ENCODE assay signal across 8 cellular contexts in the genomic region with DNA sequence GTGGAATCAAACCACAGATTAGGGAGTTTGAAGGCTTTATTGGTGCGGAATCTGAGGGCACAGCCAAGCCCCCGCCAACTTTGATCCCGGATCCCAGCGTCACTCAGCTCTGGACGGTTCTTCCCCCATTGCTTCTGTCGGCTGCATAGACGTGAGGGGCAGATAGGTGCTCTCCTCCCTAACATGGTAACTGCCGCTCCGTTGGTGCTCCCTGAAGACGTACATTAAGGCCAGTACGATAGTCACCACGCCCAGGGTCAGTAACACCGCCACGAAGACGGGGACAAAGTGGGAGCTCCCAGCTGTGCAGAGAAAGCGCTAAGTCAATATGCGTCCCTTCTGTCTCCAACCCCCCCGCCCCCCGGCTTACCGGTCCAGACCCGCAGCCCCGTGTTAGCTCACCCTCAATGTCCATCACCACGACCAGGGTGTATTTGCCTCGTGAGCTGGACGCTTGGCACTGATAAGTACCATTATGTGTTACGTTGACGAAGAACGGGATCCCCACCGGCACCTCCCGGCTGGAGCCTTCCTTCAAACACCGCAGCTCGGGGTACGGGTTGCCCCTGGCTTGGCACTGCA. TPM values are rescaled to one million over a fixed set of nuclear protein-coding genes. Genes with fewer than 3 reads are reported as not detected.
A peak's percentile ranks its signal among the peaks of the same experiment; 100 is the strongest.
DNase-seq lines count a peak whose midpoint lies in the region; ATAC-seq and TF ChIP-seq lines count a peak whose summit lies in the region.

No MANE protein-coding gene starts in this region.

- TSS peak; percentile 35 for BruUV-seq in mammary epithelial cell (replicated peaks; lab: Mats Ljungman, UMichigan)

- dilution Hi-C loops in mammary epithelial cell (cut with HindIII; ENCODE audit: low sequenced_read_pairs), result no loop called here

- peaks cover 24% of the 10 kb centered on the region for H3K36me3 ChIP-seq in HUES64 (ENCODE audit: insufficient read depth, low read length)
- peaks cover under 1% of the 10 kb centered on the region for H3K36me3 ChIP-seq in mammary epithelial cell (ENCODE audit: insufficient read depth, low read length)
- H3K36me3 ChIP-seq in mucosa of descending colon (ENCODE audit: low read depth), result peaks cover 4% of the 10 kb centered on the region

- H3K4me3 ChIP-seq in HUES64 (ENCODE audit: low read length) (peak overlapping the region; percentile 82), mammary epithelial cell (replicated peaks in 1 of 3; ENCODE audit: insufficient read depth in 1 of 3, low read depth in 2 of 3, low read length in 3 of 3) (peak overlapping the region; percentile 50 to 74 (median 67)), mucosa of descending colon (peak overlapping the region; percentile 22)

- H2AFZ ChIP-seq in mammary epithelial cell (ENCODE audit: low read depth, low read length), result peak overlapping the region; percentile 95

- H3K9ac ChIP-seq in HUES64 (ENCODE audit: low read depth, low read length), result peak overlapping the region; percentile 15; the same call in 1 of the 2 replicates
- peak overlapping the region; percentile 29 for H3K9ac ChIP-seq in mammary epithelial cell (ENCODE audit: insufficient read depth, low read length)

- in situ Hi-C loops in mammary epithelial cell (cut with MboI; ENCODE audit: low sequenced_read_pairs in 2 of 2), result no loop called here

- H3K4me1 ChIP-seq in HUES64 (ENCODE audit: insufficient read depth, low read length) (peaks cover 3% of the 10 kb centered on the region; the same call in 1 of the 2 replicates), mammary epithelial cell (ENCODE audit: insufficient read depth, low read length) (peaks cover 16% of the 10 kb centered on the region), mucosa of descending colon (ENCODE audit: low read depth) (peaks cover 19% of the 10 kb centered on the region)

- H3K27ac ChIP-seq in HUES64 (ENCODE audit: low read depth, low read length), result no peak overlapping the region
- no peak overlapping the region for H3K27ac ChIP-seq in mammary epithelial cell (ENCODE audit: insufficient read depth, low read depth, low read length)

- H3K9me3 ChIP-seq in HUES64 (ENCODE audit: insufficient read depth, low read depth, low read length) (no peaks in the 10 kb centered on the region), mammary epithelial cell (replicated peaks; ENCODE audit: insufficient read depth, low read length) (no peaks in the 10 kb centered on the region), mucosa of descending colon (no peaks in the 10 kb centered on the region)

- peak; percentile 41 for DNase-seq in DMS53 treated with DMSO at 0.1 percent for 48 hours (lab: John Stamatoyannopoulos, UW; ENCODE audit: unreplicated experiment)
- no peak for DNase-seq in mammary epithelial cell
- DNase-seq in mucosa of descending colon, result no peak
- no peak for DNase-seq in COLO668 (lab: John Stamatoyannopoulos, UW; ENCODE audit: unreplicated experiment)
- DNase-seq in SHP77 (lab: John Stamatoyannopoulos, UW), result no peak
- no peak for DNase-seq in middle frontal gyrus (ENCODE audit: extremely low spot score, low spot score)

- CTCF ChIA-PET in mammary epithelial cell (lab: Charles Lee; ENCODE audit: low non-redundant PET), result interaction anchor here (0.6 to 0.8 kb wide), 3 partner anchors 11 to 75 kb away, joined by 3 to 26 read pairs (median 11); no protein-coding TSS in a partner anchor

- no peak for TF ChIP-seq CTCF in mammary epithelial cell (conservative IDR thresholded peaks at IDR 0.05 in 1 of 2, IDR thresholded peaks at IDR 0.05 in 1 of 2; ENCODE audit: extremely low read depth in 1 of 2, insufficient read depth in 1 of 2, low read depth in 1 of 2, low read length in 2 of 2)
- no peak for TF ChIP-seq CTCF in mucosa of descending colon (IDR thresholded peaks at IDR 0.05)

- ATAC-seq in mucosa of descending colon (peak; percentile 6), HG02571 (IDR thresholded peaks at IDR 0.05; ENCODE audit: unreplicated experiment) (no peak)

- WGBS in HUES64, result 3% methylated on average over 33 of the region's 33 CpGs
- 4% methylated on average over 15 of the region's 33 CpGs for WGBS in mammary epithelial cell (ENCODE audit: low coverage, missing lambda C conversion rate)

- H3K79me2 ChIP-seq in mammary epithelial cell (ENCODE audit: insufficient read depth, low read length), result peaks cover 49% of the 10 kb centered on the region

- peak overlapping the region; percentile 100 for H3K4me2 ChIP-seq in mammary epithelial cell (ENCODE audit: insufficient read depth, low read depth, low read length)

- intact Hi-C loops in mammary epithelial cell (cut with micrococcal nuclease), result loop anchor here (1.0 to 2.0 kb wide), 3 partner anchors 41 to 65 kb away; partner anchors contain the start of gene TYK2
- intact Hi-C loops in mucosa of descending colon (cut with DNase I, micrococcal nuclease), result no loop called here

- no peaks in the 10 kb centered on the region for H4K20me1 ChIP-seq in mammary epithelial cell (ENCODE audit: insufficient read depth, low read length)

- H3K27me3 ChIP-seq in HUES64 (ENCODE audit: insufficient read depth, low read length) (peaks cover 10% of the 10 kb centered on the region; the same call in 1 of the 2 replicates), mammary epithelial cell (ENCODE audit: insufficient read depth, low read length) (no peaks in the 10 kb centered on the region)

RNA-seq across cellular contexts. Expression of gene RAVER1, which starts 0.5 kb away (rescaled TPM):
- polyA plus RNA-seq in HUES64 (2013, experiment 1 of 2), result 43.5 TPM
- polyA plus RNA-seq in HUES64 (2013, experiment 2 of 2), result 43.2 TPM
- total RNA-seq in mammary epithelial cell, result 10 to 100 TPM in 1 of 2 donors, 1 to 10 TPM in 1; 8.3 to 43.0 TPM
- polyA plus RNA-seq in mammary epithelial cell, result 7.6 TPM
- 7.6 TPM for polyA minus RNA-seq in mammary epithelial cell
- 10 to 100 TPM; 42.4 to 58.1 (median 49.6) TPM for total RNA-seq in mucosa of descending colon

RNA-seq across cellular contexts. Expression of gene ICAM3, which starts 5.6 kb away (rescaled TPM):
- polyA plus RNA-seq in HUES64 (2013, experiment 1 of 2), result 9.9 TPM
- 10.4 TPM for polyA plus RNA-seq in HUES64 (2013, experiment 2 of 2)
- total RNA-seq in mammary epithelial cell, result 10 to 100 TPM in 1 of 2 donors, 1 to 10 TPM in 1; 4.3 to 10.2 TPM
- polyA plus RNA-seq in mammary epithelial cell, result 9.6 TPM
- not detected for polyA minus RNA-seq in mammary epithelial cell
- 10 to 100 TPM; 16.0 to 31.6 (median 28.0) TPM for total RNA-seq in mucosa of descending colon

RNA-seq across cellular contexts. Expression of gene FDX2, which starts 18.0 kb away (rescaled TPM):
- polyA plus RNA-seq in HUES64 (2013, experiment 1 of 2), result 20.4 TPM
- polyA plus RNA-seq in HUES64 (2013, experiment 2 of 2), result 19.7 TPM
- total RNA-seq in mammary epithelial cell (10 to 100 TPM; 23.5 to 28.7 TPM), mucosa of descending colon (10 to 100 TPM in 1 of 3 donors, 1 to 10 TPM in 2; 7.9 to 15.1 (median 9.7) TPM)
- polyA plus RNA-seq in mammary epithelial cell, result 38.2 TPM
- 3.6 TPM for polyA minus RNA-seq in mammary epithelial cell

RNA-seq across cellular contexts. Expression of gene ZGLP1, which starts 24.2 kb away (rescaled TPM):
- 2.5 TPM for polyA plus RNA-seq in HUES64 (2013, experiment 1 of 2)
- polyA plus RNA-seq in HUES64 (2013, experiment 2 of 2), result 2.0 TPM
- 1 to 10 TPM; 1.2 to 3.7 TPM for total RNA-seq in mammary epithelial cell
- 1.1 TPM for polyA plus RNA-seq in mammary epithelial cell
- polyA minus RNA-seq in mammary epithelial cell, result 0.62 TPM
- 1 to 10 TPM; 2.5 to 4.0 (median 3.8) TPM for total RNA-seq in mucosa of descending colon

RNA-seq across cellular contexts. Expression of gene ICAM5, which starts 44.1 kb away (rescaled TPM):
- polyA plus RNA-seq in HUES64 (2013, experiment 1 of 2), result 0.45 TPM
- 0.44 TPM for polyA plus RNA-seq in HUES64 (2013, experiment 2 of 2)
- 10 to 100 TPM in 1 of 2 donors, 1 to 10 TPM in 1; 3.1 to 21.7 TPM for total RNA-seq in mammary epithelial cell
- polyA plus RNA-seq in mammary epithelial cell, result 1.7 TPM
- 0.62 TPM for polyA minus RNA-seq in mammary epithelial cell
- total RNA-seq in mucosa of descending colon, result 1 to 10 TPM in 1 of 3 donors, under 1 TPM in 2; 0.69 to 1.4 (median 0.73) TPM

Comparison
In these comparisons a context has a peak if more than half of its experiments do, and no peak if none do; other contexts are left out.
1. H3K4me3 ChIP-seq: peak in every context shown above with its lines; median percentile 82 in HUES64; 67 in mammary epithelial cell; 22 in mucosa of descending colon.